19 cellular contexts compared by ENCODE assay signal in genomic region chr3:126106336-126107202, GRCh38. TPM values are rescaled to one million over a fixed set of nuclear protein-coding genes. Genes with fewer than 3 reads are reported as not detected.
DNase-seq lines count a peak whose midpoint lies in the region; ATAC-seq and TF ChIP-seq lines count a peak whose summit lies in the region.
"Had no signal": no experiment of that assay in that cellular context is flagged by ENCODE, and none has a peak within 500 bp of the region (broad histone marks: within the 10 kb centered on the region; RNA-seq: fewer than 3 reads in every experiment).

No MANE protein-coding gene starts in this region.

- H3K4me1 Mint-ChIP-seq in progenitor cell of endocrine pancreas (ENCODE audit: low read depth) = no peaks in the 10 kb centered on the region
- H3K4me1 Mint-ChIP-seq: CD14-positive monocyte had no signal

- H3K36me3 ChIP-seq in H7 (replicated peaks; ENCODE audit: control insufficient read depth, insufficient read depth, low read length) (no peaks in the 10 kb centered on the region), gastroesophageal sphincter (peaks cover 0 to 70% of the 10 kb centered on the region in 2 donors), SJCRH30 (no peaks in the 10 kb centered on the region)
- H3K36me3 ChIP-seq: MG63 had no signal

- no peaks in the 10 kb centered on the region for H3K36me3 Mint-ChIP-seq in progenitor cell of endocrine pancreas (ENCODE audit: insufficient read depth)
- H3K36me3 Mint-ChIP-seq: CD14-positive monocyte had no signal

- no peak overlapping the region for H3K4me3 Mint-ChIP-seq in progenitor cell of endocrine pancreas (ENCODE audit: low read depth)
- H3K4me3 Mint-ChIP-seq: CD14-positive monocyte, HFFc6 had no signal

- no peak for TF ChIP-seq EP300 in gastroesophageal sphincter (IDR thresholded peaks at IDR 0.05)

- H3K27ac ChIP-seq in gastroesophageal sphincter (no peak overlapping the region), SJCRH30 (no peak overlapping the region)

- peaks cover 0 to 21% (median 8%) of the 10 kb centered on the region in 3 donors for H3K4me1 ChIP-seq in gastroesophageal sphincter
- peaks cover 8% of the 10 kb centered on the region for H3K4me1 ChIP-seq in SJCRH30

- no peak overlapping the region for H3K27ac Mint-ChIP-seq in progenitor cell of endocrine pancreas
- H3K27ac Mint-ChIP-seq: CD14-positive monocyte, HFFc6 had no signal

- H3K9me3 Mint-ChIP-seq in progenitor cell of endocrine pancreas (ENCODE audit: low read depth) = no peaks in the 10 kb centered on the region
- H3K9me3 Mint-ChIP-seq: HFFc6 had no signal

- 95 to 100% methylated on average over 3 to 7 of the region's 21 CpGs for WGBS in gastroesophageal sphincter (ENCODE audit: low coverage in 1 of 2), 2 donors

- DNase-seq in H7 (peak; percentile 36), mesenteric fat pad (ENCODE audit: low spot score) (peak; percentile 59), progenitor cell of endocrine pancreas (ENCODE audit: low spot score, unreplicated experiment) (peak; percentile 4), HuH-7 (ENCODE audit: low spot score) (no peak), SJCRH30 (no peak)
- peak; percentile 37 for DNase-seq in activated CD8-positive, alpha-beta memory T cell treated with anti-CD3 and anti-CD28 coated beads, Interleukin-2, amount 50 U/mL, for 48 hours
- DNase-seq: ACHN, AML-193, HFFc6, MG63, NCI-H1092, NCI-H146, NCI-H2081 treated with DMSO at 0.1 percent for 48 hours, NCI-H510A, NCI-H774, PC-3 had no signal

- H3K9me3 ChIP-seq in gastroesophageal sphincter (no peaks in the 10 kb centered on the region), SJCRH30 (replicated peaks) (no peaks in the 10 kb centered on the region)
- H3K9me3 ChIP-seq: MG63 had no signal

- H3K27me3 Mint-ChIP-seq in progenitor cell of endocrine pancreas = no peaks in the 10 kb centered on the region

- no peaks in the 10 kb centered on the region for H3K27me3 ChIP-seq in H7 (ENCODE audit: control insufficient read depth, insufficient read depth, low read length)
- H3K27me3 ChIP-seq in gastroesophageal sphincter = no peaks in the 10 kb centered on the region
- H3K27me3 ChIP-seq in SJCRH30 = no peaks in the 10 kb centered on the region
- H3K27me3 ChIP-seq: MG63 had no signal

- H3K4me3 ChIP-seq in H7 (ENCODE audit: insufficient read depth, low read depth, low read length) (no peak overlapping the region), gastroesophageal sphincter (no peak overlapping the region), SJCRH30 (no peak overlapping the region)
- H3K4me3 ChIP-seq: MG63 had no signal

- TF ChIP-seq CTCF in progenitor cell of endocrine pancreas (IDR thresholded peaks at IDR 0.05; ENCODE audit: unreplicated experiment) (no peak), gastroesophageal sphincter (IDR thresholded peaks at IDR 0.05) (no peak)

- no peak for ATAC-seq in gastroesophageal sphincter
- ATAC-seq: HepG2, PC-3 had no signal

- TF ChIP-seq POLR2A in gastroesophageal sphincter (IDR thresholded peaks at IDR 0.05) = no peak

RNA-seq across cellular contexts. Expression of gene SLC41A3, which starts 22.6 kb away (rescaled TPM):
- 30.8 and 32.7 TPM in 2 replicates for total RNA-seq in H7 (2014; rRNA removed; shearing (Covaris generic))
- total RNA-seq in mesenteric fat pad = 35.7 TPM
- 51.1 and 62.4 TPM in 2 replicates for total RNA-seq in progenitor cell of endocrine pancreas
- 10 to 100 TPM; 31.0 to 62.7 (median 37.5) TPM for total RNA-seq in gastroesophageal sphincter
- total RNA-seq in SJCRH30 (2014; rRNA removed; shearing (Covaris generic)) = 32.2 and 32.5 TPM in 2 replicates

Comparison
In these comparisons a context has a peak if more than half of its experiments do, and no peak if none do; other contexts are left out.
1. DNase-seq: peak in H7 (single experiment), activated CD8-positive, alpha-beta memory T cell treated with anti-CD3 and anti-CD28 coated beads, Interleukin-2, amount 50 U/mL, for 48 hours (single experiment), mesenteric fat pad (single experiment) and progenitor cell of endocrine pancreas (single experiment); none in HuH-7 (single experiment) and SJCRH30 (0 of 2).